Comparison of ENCODE assay signal across 1 cellular context in genomic region chr3:149812606-149813366, GRCh38.
TF ChIP-seq lines count a peak whose summit lies in the region.

TSS of gene RNF13 (plus strand) at chr3:149813215. CDS start at chr3:149846027, 32,812 bp downstream.

TF ChIP-seq in GM12878, 131 proteins besides CTCF, POLR2A, EP300 and RAD21 (continued from another document and continues in another):
- TF ChIP-seq ZNF687 (IDR thresholded peaks at IDR 0.05) (peak; percentile 69), ATF2 (IDR thresholded peaks at IDR 0.05; ENCODE audit: low read length) (no peak), TARDBP (IDR thresholded peaks at IDR 0.05; ENCODE audit: borderline replicate concordance) (no peak), SIX5 (IDR thresholded peaks at IDR 0.05; ENCODE audit: low read depth, low read length, severe bottlenecking) (peak; percentile 16), HCFC1 (IDR thresholded peaks at IDR 0.05; ENCODE audit: low read length) (peak; percentile 11; the same call in 1 of the 2 replicates), FOXM1 (IDR thresholded peaks at IDR 0.05; ENCODE audit: low read depth, low read length) (no peak), CHD2 (IDR thresholded peaks at IDR 0.05; ENCODE audit: borderline replicate concordance, low read depth, low read length) (peak; percentile 96), STAT3 (IDR thresholded peaks at IDR 0.05; ENCODE audit: low read depth, low read length) (no peak), ZNF207 (IDR thresholded peaks at IDR 0.05; ENCODE audit: borderline replicate concordance) (peak; percentile 49; the same call in 1 of the 2 replicates), CHD1 (IDR thresholded peaks at IDR 0.05; ENCODE audit: low read depth, low read length) (0 out of 2 replicates have a peak, but pooled peaks have one; percentile 69), SUZ12 (IDR thresholded peaks at IDR 0.05; ENCODE audit: unreplicated experiment) (no peak), SREBF1 (IDR thresholded peaks at IDR 0.05; ENCODE audit: low read length) (no peak), ZBED1 (IDR thresholded peaks at IDR 0.05; ENCODE audit: borderline replicate concordance) (no peak), ESRRA (IDR thresholded peaks at IDR 0.05; ENCODE audit: low read length) (no peak), RELA (IDR thresholded peaks at IDR 0.05; ENCODE audit: borderline replicate concordance, partially characterized antibody) (peak; percentile 8), EED (IDR thresholded peaks at IDR 0.05; ENCODE audit: low read depth) (peak; percentile 37; the same call in 1 of the 2 replicates), NR2C2 (IDR thresholded peaks at IDR 0.05; ENCODE audit: borderline replicate concordance, control insufficient read depth, insufficient read length, low read depth) (no peak), POU2F2 (IDR thresholded peaks at IDR 0.05; ENCODE audit: borderline replicate concordance, low read depth, low read length) (peak; percentile 43; the same call in 1 of the 3 replicates), RCOR1 (conservative IDR thresholded peaks at IDR 0.05; ENCODE audit: low read depth, low read length) (no peak), ATF3 (IDR thresholded peaks at IDR 0.05; ENCODE audit: borderline replicate concordance, extremely low read depth, low read depth, low read length) (no peak), MTA3 (IDR thresholded peaks at IDR 0.05; ENCODE audit: borderline replicate concordance, low read length) (no peak), IKZF1 (conservative IDR thresholded peaks at IDR 0.05) (peak; percentile 57; the same call in 1 of the 2 replicates), ASH2L (IDR thresholded peaks at IDR 0.05; ENCODE audit: borderline replicate concordance, low read depth) (no peak), NFYA (IDR thresholded peaks at IDR 0.05; ENCODE audit: borderline replicate concordance, low read depth, low read length) (peak; percentile 73), CREM (IDR thresholded peaks at IDR 0.05; ENCODE audit: low read depth) (peak; percentile 45; the same call in 1 of the 2 replicates), ZNF217 (IDR thresholded peaks at IDR 0.05) (no peak), MTA2 (IDR thresholded peaks at IDR 0.05; ENCODE audit: low read depth) (no peak; the same call in 1 of the 2 replicates), CBFB (IDR thresholded peaks at IDR 0.05; ENCODE audit: low read depth) (no peak), RFX5 (IDR thresholded peaks at IDR 0.05; ENCODE audit: low read depth, low read length) (no peak), KAT2A (conservative IDR thresholded peaks at IDR 0.05; ENCODE audit: control insufficient read depth, low read depth, low read length) (no peak), SIN3A (IDR thresholded peaks at IDR 0.05; ENCODE audit: low read depth, low read length) (no peak), YY1 (IDR thresholded peaks at IDR 0.05; ENCODE audit: low read depth, low read length) (peak; percentile 85), NFXL1 (IDR thresholded peaks at IDR 0.05; ENCODE audit: borderline replicate concordance) (no peak), ZNF24 (IDR thresholded peaks at IDR 0.05) (no peak)
- TF ChIP-seq, protein P1, sequence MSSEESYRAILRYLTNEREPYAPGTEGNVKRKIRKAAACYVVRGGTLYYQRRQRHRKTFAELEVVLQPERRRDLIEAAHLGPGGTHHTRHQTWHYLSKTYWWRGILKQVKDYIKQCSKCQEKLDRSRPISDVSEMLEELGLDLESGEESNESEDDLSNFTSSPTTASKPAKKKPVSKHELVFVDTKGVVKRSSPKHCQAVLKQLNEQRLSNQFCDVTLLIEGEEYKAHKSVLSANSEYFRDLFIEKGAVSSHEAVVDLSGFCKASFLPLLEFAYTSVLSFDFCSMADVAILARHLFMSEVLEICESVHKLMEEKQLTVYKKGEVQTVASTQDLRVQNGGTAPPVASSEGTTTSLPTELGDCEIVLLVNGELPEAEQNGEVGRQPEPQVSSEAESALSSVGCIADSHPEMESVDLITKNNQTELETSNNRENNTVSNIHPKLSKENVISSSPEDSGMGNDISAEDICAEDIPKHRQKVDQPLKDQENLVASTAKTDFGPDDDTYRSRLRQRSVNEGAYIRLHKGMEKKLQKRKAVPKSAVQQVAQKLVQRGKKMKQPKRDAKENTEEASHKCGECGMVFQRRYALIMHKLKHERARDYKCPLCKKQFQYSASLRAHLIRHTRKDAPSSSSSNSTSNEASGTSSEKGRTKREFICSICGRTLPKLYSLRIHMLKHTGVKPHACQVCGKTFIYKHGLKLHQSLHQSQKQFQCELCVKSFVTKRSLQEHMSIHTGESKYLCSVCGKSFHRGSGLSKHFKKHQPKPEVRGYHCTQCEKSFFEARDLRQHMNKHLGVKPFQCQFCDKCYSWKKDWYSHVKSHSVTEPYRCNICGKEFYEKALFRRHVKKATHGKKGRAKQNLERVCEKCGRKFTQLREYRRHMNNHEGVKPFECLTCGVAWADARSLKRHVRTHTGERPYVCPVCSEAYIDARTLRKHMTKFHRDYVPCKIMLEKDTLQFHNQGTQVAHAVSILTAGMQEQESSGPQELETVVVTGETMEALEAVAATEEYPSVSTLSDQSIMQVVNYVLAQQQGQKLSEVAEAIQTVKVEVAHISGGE (CRISPR knock-in tag; IDR thresholded peaks at IDR 0.05): no peak
- TF ChIP-seq, protein P2, sequence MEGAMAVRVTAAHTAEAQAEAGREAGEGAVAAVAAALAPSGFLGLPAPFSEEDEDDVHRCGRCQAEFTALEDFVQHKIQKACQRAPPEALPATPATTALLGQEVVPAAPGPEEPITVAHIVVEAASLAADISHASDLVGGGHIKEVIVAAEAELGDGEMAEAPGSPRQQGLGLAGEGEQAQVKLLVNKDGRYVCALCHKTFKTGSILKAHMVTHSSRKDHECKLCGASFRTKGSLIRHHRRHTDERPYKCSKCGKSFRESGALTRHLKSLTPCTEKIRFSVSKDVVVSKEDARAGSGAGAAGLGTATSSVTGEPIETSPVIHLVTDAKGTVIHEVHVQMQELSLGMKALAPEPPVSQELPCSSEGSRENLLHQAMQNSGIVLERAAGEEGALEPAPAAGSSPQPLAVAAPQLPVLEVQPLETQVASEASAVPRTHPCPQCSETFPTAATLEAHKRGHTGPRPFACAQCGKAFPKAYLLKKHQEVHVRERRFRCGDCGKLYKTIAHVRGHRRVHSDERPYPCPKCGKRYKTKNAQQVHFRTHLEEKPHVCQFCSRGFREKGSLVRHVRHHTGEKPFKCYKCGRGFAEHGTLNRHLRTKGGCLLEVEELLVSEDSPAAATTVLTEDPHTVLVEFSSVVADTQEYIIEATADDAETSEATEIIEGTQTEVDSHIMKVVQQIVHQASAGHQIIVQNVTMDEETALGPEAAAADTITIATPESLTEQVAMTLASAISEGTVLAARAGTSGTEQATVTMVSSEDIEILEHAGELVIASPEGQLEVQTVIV (IDR thresholded peaks at IDR 0.05; ENCODE audit: borderline replicate concordance, partially characterized antibody): peak; percentile 58
- TF ChIP-seq, protein P3, sequence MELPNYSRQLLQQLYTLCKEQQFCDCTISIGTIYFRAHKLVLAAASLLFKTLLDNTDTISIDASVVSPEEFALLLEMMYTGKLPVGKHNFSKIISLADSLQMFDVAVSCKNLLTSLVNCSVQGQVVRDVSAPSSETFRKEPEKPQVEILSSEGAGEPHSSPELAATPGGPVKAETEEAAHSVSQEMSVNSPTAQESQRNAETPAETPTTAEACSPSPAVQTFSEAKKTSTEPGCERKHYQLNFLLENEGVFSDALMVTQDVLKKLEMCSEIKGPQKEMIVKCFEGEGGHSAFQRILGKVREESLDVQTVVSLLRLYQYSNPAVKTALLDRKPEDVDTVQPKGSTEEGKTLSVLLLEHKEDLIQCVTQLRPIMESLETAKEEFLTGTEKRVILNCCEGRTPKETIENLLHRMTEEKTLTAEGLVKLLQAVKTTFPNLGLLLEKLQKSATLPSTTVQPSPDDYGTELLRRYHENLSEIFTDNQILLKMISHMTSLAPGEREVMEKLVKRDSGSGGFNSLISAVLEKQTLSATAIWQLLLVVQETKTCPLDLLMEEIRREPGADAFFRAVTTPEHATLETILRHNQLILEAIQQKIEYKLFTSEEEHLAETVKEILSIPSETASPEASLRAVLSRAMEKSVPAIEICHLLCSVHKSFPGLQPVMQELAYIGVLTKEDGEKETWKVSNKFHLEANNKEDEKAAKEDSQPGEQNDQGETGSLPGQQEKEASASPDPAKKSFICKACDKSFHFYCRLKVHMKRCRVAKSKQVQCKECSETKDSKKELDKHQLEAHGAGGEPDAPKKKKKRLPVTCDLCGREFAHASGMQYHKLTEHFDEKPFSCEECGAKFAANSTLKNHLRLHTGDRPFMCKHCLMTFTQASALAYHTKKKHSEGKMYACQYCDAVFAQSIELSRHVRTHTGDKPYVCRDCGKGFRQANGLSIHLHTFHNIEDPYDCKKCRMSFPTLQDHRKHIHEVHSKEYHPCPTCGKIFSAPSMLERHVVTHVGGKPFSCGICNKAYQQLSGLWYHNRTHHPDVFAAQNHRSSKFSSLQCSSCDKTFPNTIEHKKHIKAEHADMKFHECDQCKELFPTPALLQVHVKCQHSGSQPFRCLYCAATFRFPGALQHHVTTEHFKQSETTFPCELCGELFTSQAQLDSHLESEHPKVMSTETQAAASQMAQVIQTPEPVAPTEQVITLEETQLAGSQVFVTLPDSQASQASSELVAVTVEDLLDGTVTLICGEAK (IDR thresholded peaks at IDR 0.05; ENCODE audit: borderline replicate concordance): peak; percentile 87
- TF ChIP-seq, protein P4, sequence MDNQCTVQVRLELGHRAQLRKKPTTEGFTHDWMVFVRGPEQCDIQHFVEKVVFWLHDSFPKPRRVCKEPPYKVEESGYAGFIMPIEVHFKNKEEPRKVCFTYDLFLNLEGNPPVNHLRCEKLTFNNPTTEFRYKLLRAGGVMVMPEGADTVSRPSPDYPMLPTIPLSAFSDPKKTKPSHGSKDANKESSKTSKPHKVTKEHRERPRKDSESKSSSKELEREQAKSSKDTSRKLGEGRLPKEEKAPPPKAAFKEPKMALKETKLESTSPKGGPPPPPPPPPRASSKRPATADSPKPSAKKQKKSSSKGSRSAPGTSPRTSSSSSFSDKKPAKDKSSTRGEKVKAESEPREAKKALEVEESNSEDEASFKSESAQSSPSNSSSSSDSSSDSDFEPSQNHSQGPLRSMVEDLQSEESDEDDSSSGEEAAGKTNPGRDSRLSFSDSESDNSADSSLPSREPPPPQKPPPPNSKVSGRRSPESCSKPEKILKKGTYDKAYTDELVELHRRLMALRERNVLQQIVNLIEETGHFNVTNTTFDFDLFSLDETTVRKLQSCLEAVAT (IDR thresholded peaks at IDR 0.05): no peak
- TF ChIP-seq, protein P5, sequence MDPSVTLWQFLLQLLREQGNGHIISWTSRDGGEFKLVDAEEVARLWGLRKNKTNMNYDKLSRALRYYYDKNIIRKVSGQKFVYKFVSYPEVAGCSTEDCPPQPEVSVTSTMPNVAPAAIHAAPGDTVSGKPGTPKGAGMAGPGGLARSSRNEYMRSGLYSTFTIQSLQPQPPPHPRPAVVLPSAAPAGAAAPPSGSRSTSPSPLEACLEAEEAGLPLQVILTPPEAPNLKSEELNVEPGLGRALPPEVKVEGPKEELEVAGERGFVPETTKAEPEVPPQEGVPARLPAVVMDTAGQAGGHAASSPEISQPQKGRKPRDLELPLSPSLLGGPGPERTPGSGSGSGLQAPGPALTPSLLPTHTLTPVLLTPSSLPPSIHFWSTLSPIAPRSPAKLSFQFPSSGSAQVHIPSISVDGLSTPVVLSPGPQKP (IDR thresholded peaks at IDR 0.05; ENCODE audit: low read depth, low read length): no peak
- TF ChIP-seq, protein P6, sequence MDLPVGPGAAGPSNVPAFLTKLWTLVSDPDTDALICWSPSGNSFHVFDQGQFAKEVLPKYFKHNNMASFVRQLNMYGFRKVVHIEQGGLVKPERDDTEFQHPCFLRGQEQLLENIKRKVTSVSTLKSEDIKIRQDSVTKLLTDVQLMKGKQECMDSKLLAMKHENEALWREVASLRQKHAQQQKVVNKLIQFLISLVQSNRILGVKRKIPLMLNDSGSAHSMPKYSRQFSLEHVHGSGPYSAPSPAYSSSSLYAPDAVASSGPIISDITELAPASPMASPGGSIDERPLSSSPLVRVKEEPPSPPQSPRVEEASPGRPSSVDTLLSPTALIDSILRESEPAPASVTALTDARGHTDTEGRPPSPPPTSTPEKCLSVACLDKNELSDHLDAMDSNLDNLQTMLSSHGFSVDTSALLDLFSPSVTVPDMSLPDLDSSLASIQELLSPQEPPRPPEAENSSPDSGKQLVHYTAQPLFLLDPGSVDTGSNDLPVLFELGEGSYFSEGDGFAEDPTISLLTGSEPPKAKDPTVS (IDR thresholded peaks at IDR 0.05; ENCODE audit: low read depth, low read length): no peak
